In genomic region chr22:37887610-37888378, GRCh38 we compare ENCODE assay signal across 8 cellular contexts. TPM values are rescaled to one million over a fixed set of nuclear protein-coding genes. Genes with fewer than 3 reads are reported as not detected.
DNase-seq lines count a peak whose midpoint lies in the region; ATAC-seq and TF ChIP-seq lines count a peak whose summit lies in the region.

No MANE protein-coding gene starts in this region.

- H3K4me3 ChIP-seq in lung: no peak overlapping the region
- no peak overlapping the region for H3K4me3 ChIP-seq in aorta (ENCODE audit: low read length in 2 of 2)

- TF ChIP-seq CTCF in chondrocyte (IDR thresholded peaks at IDR 0.05) (peak; percentile 88), lung (IDR thresholded peaks at IDR 0.05; ENCODE audit: control extremely low read depth, extremely low read depth) (peak; percentile 19)

- peak overlapping the region in 1 of 2 donors; percentile 69 for H3K27ac ChIP-seq in lung (ENCODE audit: low read depth in 1 of 2, low read length in 1 of 2)
- H3K27ac ChIP-seq in aorta (ENCODE audit: low read depth in 1 of 2, low read length in 2 of 2): no peak overlapping the region

- H3K4me1 ChIP-seq in lung (ENCODE audit: control insufficient read depth in 2 of 2, insufficient read depth in 2 of 2, low read length in 2 of 2) (peaks cover 0 to 5% of the 10 kb centered on the region in 2 donors), aorta (ENCODE audit: control insufficient read depth in 1 of 2, insufficient read depth in 2 of 2, low read length in 2 of 2) (peaks cover 0 to 2% of the 10 kb centered on the region in 2 donors)

- no peaks in the 10 kb centered on the region for H3K27me3 ChIP-seq in lung (ENCODE audit: control insufficient read depth, insufficient read depth)
- H3K27me3 ChIP-seq in aorta (ENCODE audit: control insufficient read depth in 1 of 2, insufficient read depth in 2 of 2, low read length in 1 of 2): no peaks in the 10 kb centered on the region

- ATAC-seq in activated naive CD8-positive, alpha-beta T cell treated with anti-CD3 and anti-CD28 coated beads, Interleukin-2, amount 50 U/mL, for 24 hours: no peak
- peak; percentile 58 for ATAC-seq in lung (ENCODE audit: insufficient read depth, low FRiP score)
- peak; percentile 82 for ATAC-seq in aorta (ENCODE audit: low FRiP score)

- intact Hi-C loops in aorta (cut with DNase I): no loop called here

- peaks cover 7% of the 10 kb centered on the region for H3K4me1 Mint-ChIP-seq in activated naive CD8-positive, alpha-beta T cell treated with anti-CD3 and anti-CD28 coated beads for 36 hours
- H3K4me1 Mint-ChIP-seq in activated naive CD8-positive, alpha-beta T cell treated with anti-CD3 and anti-CD28 coated beads, Interleukin-2, amount 50 U/mL, for 24 hours: peaks cover 2% of the 10 kb centered on the region
- peaks cover 37% of the 10 kb centered on the region for H3K4me1 Mint-ChIP-seq in chondrocyte (ENCODE audit: low read depth)

- H3K27me3 Mint-ChIP-seq in activated naive CD8-positive, alpha-beta T cell treated with anti-CD3 and anti-CD28 coated beads for 36 hours: no peaks in the 10 kb centered on the region
- H3K27me3 Mint-ChIP-seq in activated naive CD8-positive, alpha-beta T cell treated with anti-CD3 and anti-CD28 coated beads, Interleukin-2, amount 50 U/mL, for 24 hours: no peaks in the 10 kb centered on the region
- no peaks in the 10 kb centered on the region for H3K27me3 Mint-ChIP-seq in chondrocyte (ENCODE audit: low read depth)

- peak overlapping the region; percentile 2 for H3K27ac Mint-ChIP-seq in activated naive CD8-positive, alpha-beta T cell treated with anti-CD3 and anti-CD28 coated beads for 36 hours
- H3K27ac Mint-ChIP-seq in activated naive CD8-positive, alpha-beta T cell treated with anti-CD3 and anti-CD28 coated beads, Interleukin-2, amount 50 U/mL, for 24 hours: no peak overlapping the region
- peak overlapping the region; percentile 72 for H3K27ac Mint-ChIP-seq in chondrocyte (ENCODE audit: unreplicated experiment)

- 54 to 68% methylated on average over 6 of the region's 6 CpGs for WGBS in lung, 2 donors
- WGBS in aorta, 2 donors: 57 to 58% methylated on average over 6 of the region's 6 CpGs

- no peak overlapping the region for H3K4me3 Mint-ChIP-seq in activated naive CD8-positive, alpha-beta T cell treated with anti-CD3 and anti-CD28 coated beads for 36 hours
- H3K4me3 Mint-ChIP-seq in activated naive CD8-positive, alpha-beta T cell treated with anti-CD3 and anti-CD28 coated beads, Interleukin-2, amount 50 U/mL, for 24 hours: no peak overlapping the region
- H3K4me3 Mint-ChIP-seq in chondrocyte (ENCODE audit: unreplicated experiment): peak overlapping the region; percentile 18

- no peak for DNase-seq in activated naive CD8-positive, alpha-beta T cell treated with anti-CD3 and anti-CD28 coated beads for 36 hours
- no peak for DNase-seq in activated naive CD8-positive, alpha-beta T cell treated with anti-CD3 and anti-CD28 coated beads, Interleukin-2, amount 50 U/mL, for 24 hours
- DNase-seq in chondrocyte (ENCODE audit: low spot score): no peak
- peak; percentile 49 for DNase-seq in lung (ENCODE audit: low spot score)
- peak in 1 of 2 donors; percentile 60 for DNase-seq in aorta
- DNase-seq in NCI-H1417 treated with DMSO at 0.1 percent for 48 hours (lab: John Stamatoyannopoulos, UW): no peak
- no peak for DNase-seq in NCI-H345 (lab: John Stamatoyannopoulos, UW)
- DNase-seq in DMS153 (lab: John Stamatoyannopoulos, UW): no peak

- H3K9me3 ChIP-seq in lung (ENCODE audit: control insufficient read depth in 2 of 2, insufficient read depth in 1 of 2, low read length in 1 of 2) (no peaks in the 10 kb centered on the region), aorta (ENCODE audit: control insufficient read depth, low read length) (no peaks in the 10 kb centered on the region)

- H3K36me3 Mint-ChIP-seq in activated naive CD8-positive, alpha-beta T cell treated with anti-CD3 and anti-CD28 coated beads for 36 hours: peaks cover 16% of the 10 kb centered on the region
- peaks cover 51% of the 10 kb centered on the region for H3K36me3 Mint-ChIP-seq in activated naive CD8-positive, alpha-beta T cell treated with anti-CD3 and anti-CD28 coated beads, Interleukin-2, amount 50 U/mL, for 24 hours (ENCODE audit: low read depth)
- peaks cover 22% of the 10 kb centered on the region for H3K36me3 Mint-ChIP-seq in chondrocyte (ENCODE audit: low read depth)

- H3K9me3 Mint-ChIP-seq in activated naive CD8-positive, alpha-beta T cell treated with anti-CD3 and anti-CD28 coated beads for 36 hours: no peaks in the 10 kb centered on the region
- H3K9me3 Mint-ChIP-seq in activated naive CD8-positive, alpha-beta T cell treated with anti-CD3 and anti-CD28 coated beads, Interleukin-2, amount 50 U/mL, for 24 hours: no peaks in the 10 kb centered on the region
- no peaks in the 10 kb centered on the region for H3K9me3 Mint-ChIP-seq in chondrocyte (ENCODE audit: low read depth)

- H3K36me3 ChIP-seq in lung (ENCODE audit: control insufficient read depth in 2 of 2, insufficient read depth in 2 of 2, low read length in 2 of 2) (peaks cover 19 to 37% of the 10 kb centered on the region in 2 donors), aorta (ENCODE audit: control insufficient read depth in 1 of 2, insufficient read depth in 2 of 2, low read length in 1 of 2) (peaks cover 0 to 3% of the 10 kb centered on the region in 2 donors)

RNA-seq across cellular contexts. Expression of gene MICALL1, which starts 18.3 kb away (rescaled TPM):
- 10 to 100 TPM; 14.2 to 16.6 TPM for total RNA-seq in activated naive CD8-positive, alpha-beta T cell treated with anti-CD3 and anti-CD28 coated beads for 36 hours
- 50.3 to 65.5 TPM (median 58.6 TPM) in 3 replicates for total RNA-seq in chondrocyte
- 10 to 100 TPM; 15.4 to 29.1 TPM for total RNA-seq in lung
- polyA plus RNA-seq in lung: 10 to 100 TPM; 12.9 to 19.6 TPM
- 10 to 100 TPM; 24.2 to 39.3 TPM for total RNA-seq in aorta
- 10 to 100 TPM in 1 of 2 donors, 1 to 10 TPM in 1; 7.0 to 12.8 TPM for polyA plus RNA-seq in aorta

RNA-seq across cellular contexts. Expression of gene EIF3L, which starts 38.6 kb away (rescaled TPM):
- 100 to 1,000 TPM; 656 to 671 TPM for total RNA-seq in activated naive CD8-positive, alpha-beta T cell treated with anti-CD3 and anti-CD28 coated beads for 36 hours
- total RNA-seq in chondrocyte (312 to 325 TPM (median 323 TPM) in 3 replicates), lung (100 to 1,000 TPM; 281 to 420 TPM), aorta (100 to 1,000 TPM; 276 to 356 TPM)
- polyA plus RNA-seq in lung (100 to 1,000 TPM; 175 to 224 TPM), aorta (100 to 1,000 TPM; 307 to 366 TPM)

RNA-seq across cellular contexts. Expression of gene ANKRD54, which starts 43.7 kb away (rescaled TPM):
- 10 to 100 TPM; 20.2 to 21.9 TPM for total RNA-seq in activated naive CD8-positive, alpha-beta T cell treated with anti-CD3 and anti-CD28 coated beads for 36 hours
- total RNA-seq in chondrocyte: 17.6 to 17.8 TPM (median 17.7 TPM) in 3 replicates
- 10 to 100 TPM; 19.8 to 31.8 TPM for total RNA-seq in lung
- polyA plus RNA-seq in lung: 10 to 100 TPM; 19.3 to 20.2 TPM
- total RNA-seq in aorta: 10 to 100 TPM; 11.0 to 16.7 TPM
- 10 to 100 TPM; 12.4 to 17.3 TPM for polyA plus RNA-seq in aorta
